13 cellular contexts compared by ENCODE assay signal in genomic region chr18:25604231-25604908, GRCh38.
DNase-seq lines count a peak whose midpoint lies in the region; ATAC-seq and TF ChIP-seq lines count a peak whose summit lies in the region.
"Had no signal": no experiment of that assay in that cellular context is flagged by ENCODE, and none has a peak within 500 bp of the region (broad histone marks: within the 10 kb centered on the region; RNA-seq: fewer than 3 reads in every experiment).

No MANE protein-coding gene starts in this region.

- H3F3A ChIP-seq in neural cell (ENCODE audit: insufficient read depth, low read length, poor library complexity, severe bottlenecking) = peaks cover 3% of the 10 kb centered on the region

- no peaks in the 10 kb centered on the region for H4K20me1 ChIP-seq in neural cell (ENCODE audit: insufficient read depth)
- H4K20me1 ChIP-seq: BLaER1 had no signal

- H2AFZ ChIP-seq in neural cell (ENCODE audit: low read depth, low read length) = no peak overlapping the region
- H2AFZ ChIP-seq: GM23248 had no signal

- TF ChIP-seq CTCF in neural cell (IDR thresholded peaks at IDR 0.05; ENCODE audit: poor library complexity, severe bottlenecking) = no peak

- no peak overlapping the region for H3K4me2 ChIP-seq in neural cell (ENCODE audit: low read length)
- H3K4me2 ChIP-seq: BLaER1 had no signal

- H3K9me3 ChIP-seq in neural cell (ENCODE audit: low read length) = no peaks in the 10 kb centered on the region
- H3K9me3 ChIP-seq: BLaER1 had no signal

- TF ChIP-seq RAD21 in neural cell (conservative IDR thresholded peaks at IDR 0.05) = no peak

- no peak overlapping the region for H3K9ac ChIP-seq in neural cell (ENCODE audit: low read length)
- H3K9ac ChIP-seq: BLaER1, GM23248 had no signal

- ATAC-seq in SK-N-SH treated with all-trans-retinoic acid at 6 μM for 48 hours (no peak), HG03097 (IDR thresholded peaks at IDR 0.05; ENCODE audit: low FRiP score, unreplicated experiment) (no peak)
- ATAC-seq: HCT116 had no signal

- no peaks in the 10 kb centered on the region for H3K9me2 ChIP-seq in neural cell (ENCODE audit: insufficient read depth, low read length)

- H3K36me3 ChIP-seq in neural cell (ENCODE audit: insufficient read depth, low read length) = no peaks in the 10 kb centered on the region
- H3K36me3 ChIP-seq: BLaER1 had no signal

- H3K4me3 ChIP-seq in neural cell (ENCODE audit: low read length) (no peak overlapping the region), skeletal muscle cell (ENCODE audit: low read depth, low read length) (no peak overlapping the region)
- H3K4me3 ChIP-seq: BLaER1, GM23248 had no signal

- no peak for TF ChIP-seq EP300 in neural cell (conservative IDR thresholded peaks at IDR 0.05; ENCODE audit: poor library complexity, severe bottlenecking)

- no peaks in the 10 kb centered on the region for H3K27me3 ChIP-seq in neural cell (ENCODE audit: insufficient read depth, low read depth, low read length)
- H3K27me3 ChIP-seq: BLaER1 had no signal

- DNase-seq in Ammon's horn (ENCODE audit: low spot score) (peak; percentile 12), skeletal muscle cell (ENCODE audit: low read depth) (peak; percentile 49), middle frontal gyrus (ENCODE audit: extremely low spot score, low spot score) (no peak), NCI-H2081 treated with DMSO at 0.1 percent for 48 hours (lab: John Stamatoyannopoulos, UW) (no peak)
- DNase-seq: CD4-positive, CD25-positive, alpha-beta regulatory T cell; DMS53; GM23248 had no signal

- H3K79me2 ChIP-seq in neural cell (replicated peaks; ENCODE audit: insufficient read depth, low read length) = no peaks in the 10 kb centered on the region

- H3K27ac ChIP-seq in neural cell (ENCODE audit: low read length) = peak overlapping the region; percentile 54
- H3K27ac ChIP-seq: 22Rv1, BLaER1, GM23248 had no signal

TF ChIP-seq in SK-N-SH treated with all-trans-retinoic acid at 6 μM for 48 hours, 23 proteins besides CTCF, POLR2A, EP300 and RAD21:
- TF ChIP-seq CSDC2 (CRISPR knock-in tag; IDR thresholded peaks at IDR 0.05) = no peak
- no peak for TF ChIP-seq ARNTL (CRISPR knock-in tag; IDR thresholded peaks at IDR 0.05; ENCODE audit: borderline replicate concordance, low read depth)
- no peak for TF ChIP-seq ESRRG (CRISPR knock-in tag; IDR thresholded peaks at IDR 0.05)
- TF ChIP-seq ZNF565 (CRISPR knock-in tag; conservative IDR thresholded peaks at IDR 0.05; ENCODE audit: low read depth) = no peak
- TF ChIP-seq TCF4 (CRISPR knock-in tag; IDR thresholded peaks at IDR 0.05; ENCODE audit: borderline replicate concordance) = 0 out of 2 replicates have a peak, but pooled peaks have one; percentile 16
- no peak for TF ChIP-seq ZFP3 (CRISPR knock-in tag; IDR thresholded peaks at IDR 0.05)
- no peak for TF ChIP-seq POU6F1 (CRISPR knock-in tag; IDR thresholded peaks at IDR 0.05; ENCODE audit: borderline replicate concordance, low read depth)
- no peak for TF ChIP-seq CREB5 (CRISPR knock-in tag; IDR thresholded peaks at IDR 0.05; ENCODE audit: low read depth)
- TF ChIP-seq ZNF70 (CRISPR knock-in tag; IDR thresholded peaks at IDR 0.05) = peak; percentile 56
- TF ChIP-seq ZC3H10 (CRISPR knock-in tag; IDR thresholded peaks at IDR 0.05) = no peak
TF ChIP-seq in SK-N-SH treated with all-trans-retinoic acid at 6 μM for 48 hours: peak in this region for 2.

TF ChIP-seq in neural cell, 6 proteins besides CTCF, POLR2A, EP300 and RAD21:
- TF ChIP-seq MXI1 (conservative IDR thresholded peaks at IDR 0.05; ENCODE audit: poor library complexity, severe bottlenecking) (no peak), EZH2 (IDR thresholded peaks at IDR 0.05; ENCODE audit: borderline replicate concordance, insufficient read depth, low read length, poor library complexity, severe bottlenecking) (no peak), REST (IDR thresholded peaks at IDR 0.05; ENCODE audit: borderline replicate concordance) (no peak), POLR2AphosphoS5 (IDR thresholded peaks at IDR 0.05) (no peak), TAF1 (IDR thresholded peaks at IDR 0.05; ENCODE audit: low read depth) (no peak)

Comparison
In these comparisons a context has a peak if more than half of its experiments do, and no peak if none do; other contexts are left out.
1. DNase-seq: peak in Ammon's horn (single experiment) and skeletal muscle cell (single experiment); none in middle frontal gyrus (single experiment) and NCI-H2081 treated with DMSO at 0.1 percent for 48 hours (single experiment).